Comparison of ENCODE assay signal across 32 cellular contexts in genomic region chr7:2379821-2380450, GRCh38. TPM values are rescaled to one million over a fixed set of nuclear protein-coding genes. Genes with fewer than 3 reads are reported as not detected.
DNase-seq lines count a peak whose midpoint lies in the region; ATAC-seq and TF ChIP-seq lines count a peak whose summit lies in the region.
"Had no signal": no experiment of that assay in that cellular context is flagged by ENCODE, and none has a peak within 500 bp of the region (broad histone marks: within the 10 kb centered on the region; RNA-seq: fewer than 3 reads in every experiment).

No MANE protein-coding gene starts in this region.

- H3K4me3 Mint-ChIP-seq in central memory CD8-positive, alpha-beta T cell = no peak overlapping the region
- H3K4me3 Mint-ChIP-seq: activated naive CD8-positive, alpha-beta T cell treated with anti-CD3 and anti-CD28 coated beads for 36 hours had no signal

- H3K4me3 ChIP-seq in DND-41 (ENCODE audit: low read depth in 1 of 2, low read length in 2 of 2) (no peak overlapping the region), HEK293 (ENCODE audit: low read depth, low read length) (no peak overlapping the region), osteoblast (ENCODE audit: insufficient read depth, low read length) (no peak overlapping the region)
- H3K4me3 ChIP-seq: BLaER1 treated with 17β-estradiol and CSF1 and Interleukin-3, amounts not matched to agents 10 nM and 100 nM; GM23248; neural progenitor cell; sigmoid colon; SJCRH30; tibial artery had no signal

- H3K79me2 ChIP-seq in DND-41 (ENCODE audit: insufficient read depth, low read length) (peaks cover 23% of the 10 kb centered on the region), osteoblast (ENCODE audit: insufficient read depth, low read length) (peaks cover 37% of the 10 kb centered on the region)

- no peak overlapping the region for H3K4me2 ChIP-seq in DND-41 (ENCODE audit: insufficient read depth, low read length)
- H3K4me2 ChIP-seq in osteoblast (ENCODE audit: insufficient read depth, low read length) = no peak overlapping the region
- H3K4me2 ChIP-seq: BLaER1 treated with 17β-estradiol and CSF1 and Interleukin-3, amounts not matched to agents 10 nM and 100 nM; neural progenitor cell had no signal

- H3K36me3 ChIP-seq in DND-41 (ENCODE audit: insufficient read depth, low read length) (peaks cover 76% of the 10 kb centered on the region), HEK293 (ENCODE audit: control insufficient read depth in 2 of 2, insufficient read depth in 1 of 2, low read length in 2 of 2) (peaks cover 8 to 73% of the 10 kb centered on the region in 2 experiments), osteoblast (ENCODE audit: insufficient read depth, low read length) (peaks cover 62% of the 10 kb centered on the region)
- H3K36me3 ChIP-seq: neural progenitor cell had no signal

- ATAC-seq in DND-41 (ENCODE audit: insufficient read depth, low read depth) (0 out of 3 replicates have a peak, but pooled peaks have one; percentile 8), HG03159 (IDR thresholded peaks at IDR 0.05; ENCODE audit: unreplicated experiment) (no peak)
- ATAC-seq in central memory CD8-positive, alpha-beta T cell (replicated peaks; ENCODE audit: extremely low read depth, poor library complexity, severe bottlenecking) = no peak

- H4K20me1 ChIP-seq in DND-41 (ENCODE audit: insufficient read depth, low read length) = peaks cover 56% of the 10 kb centered on the region
- peaks cover 44% of the 10 kb centered on the region for H4K20me1 ChIP-seq in osteoblast (ENCODE audit: insufficient read depth, low read length)

- no peak for TF ChIP-seq CTCF in DND-41 (IDR thresholded peaks at IDR 0.05; ENCODE audit: borderline replicate concordance, extremely low read depth, low read length, poor library complexity, severe bottlenecking)
- TF ChIP-seq CTCF in HEK293 (tag by site-specific recombination; IDR thresholded peaks at IDR 0.05) = no peak
- no peak for TF ChIP-seq CTCF in osteoblast (IDR thresholded peaks at IDR 0.05; ENCODE audit: extremely low read depth, low read depth, low read length)

- no peaks in the 10 kb centered on the region for H3K27me3 Mint-ChIP-seq in central memory CD8-positive, alpha-beta T cell
- H3K27me3 Mint-ChIP-seq: activated naive CD8-positive, alpha-beta T cell treated with anti-CD3 and anti-CD28 coated beads for 36 hours; progenitor cell of endocrine pancreas had no signal

- H3K36me3 Mint-ChIP-seq in central memory CD8-positive, alpha-beta T cell (ENCODE audit: insufficient read depth) = peaks cover 55% of the 10 kb centered on the region

- H3K27ac Mint-ChIP-seq in central memory CD8-positive, alpha-beta T cell (ENCODE audit: low read depth) = peak overlapping the region; percentile 36
- H3K27ac Mint-ChIP-seq: activated naive CD8-positive, alpha-beta T cell treated with anti-CD3 and anti-CD28 coated beads for 36 hours; neural progenitor cell; progenitor cell of endocrine pancreas had no signal

- POLR2A ChIA-PET in HEK293 (lab: Yijun Ruan, JAX) = no interaction called here

- no peaks in the 10 kb centered on the region for H3K9me3 Mint-ChIP-seq in central memory CD8-positive, alpha-beta T cell
- H3K9me3 Mint-ChIP-seq: activated naive CD8-positive, alpha-beta T cell treated with anti-CD3 and anti-CD28 coated beads for 36 hours; neural progenitor cell had no signal

- H3K27ac ChIP-seq in DND-41 (ENCODE audit: low read length) (no peak overlapping the region), HEK293 (ENCODE audit: extremely low read depth, low read depth, low read length) (no peak overlapping the region), osteoblast (ENCODE audit: low read depth, low read length) (no peak overlapping the region)
- H3K27ac ChIP-seq: BLaER1 treated with 17β-estradiol and CSF1 and Interleukin-3, amounts not matched to agents 10 nM and 100 nM; GM23248; neural progenitor cell; sigmoid colon; SJCRH30; tibial artery; VCaP had no signal

- peaks cover 13% of the 10 kb centered on the region for H3K4me1 Mint-ChIP-seq in central memory CD8-positive, alpha-beta T cell
- H3K4me1 Mint-ChIP-seq: neural progenitor cell had no signal

- H3K4me1 ChIP-seq in DND-41 (ENCODE audit: insufficient read depth, low read length) (no peaks in the 10 kb centered on the region), HEK293 (ENCODE audit: control insufficient read depth, insufficient read depth, low read length) (no peaks in the 10 kb centered on the region), osteoblast (ENCODE audit: insufficient read depth, low read length) (no peaks in the 10 kb centered on the region)
- H3K4me1 ChIP-seq: neural progenitor cell, sigmoid colon, SJCRH30, tibial artery had no signal

- CTCF ChIA-PET in HEK293 (lab: Yijun Ruan, JAX) = no interaction called here

- H3K9me3 ChIP-seq in DND-41 (ENCODE audit: insufficient read depth, low read length, severe bottlenecking) = no peaks in the 10 kb centered on the region
- H3K9me3 ChIP-seq in HEK293 (ENCODE audit: control insufficient read depth, insufficient read depth, low read depth, low read length) = no peaks in the 10 kb centered on the region
- H3K9me3 ChIP-seq in osteoblast (ENCODE audit: low read depth, low read length) = no peaks in the 10 kb centered on the region
- H3K9me3 ChIP-seq: BLaER1 treated with 17β-estradiol and CSF1 and Interleukin-3, amounts not matched to agents 10 nM and 100 nM; sigmoid colon; SJCRH30; tibial artery had no signal

- no peak overlapping the region for H3K9ac ChIP-seq in DND-41 (ENCODE audit: low read depth, low read length)
- H3K9ac ChIP-seq: BLaER1 treated with 17β-estradiol and CSF1 and Interleukin-3, amounts not matched to agents 10 nM and 100 nM; GM23248; neural progenitor cell had no signal

- H2AFZ ChIP-seq in DND-41 (ENCODE audit: low read depth, low read length) (no peak overlapping the region), osteoblast (ENCODE audit: low read length) (no peak overlapping the region)
- H2AFZ ChIP-seq: GM23248, neural progenitor cell had no signal

- DNase-seq in DND-41 = no peak
- no peak for DNase-seq in central memory CD8-positive, alpha-beta T cell (ENCODE audit: low spot score in 2 of 2)
- DNase-seq in osteoblast (ENCODE audit: insufficient read length, low spot score, missing footprints) = peak; percentile 86
- no peak for DNase-seq in foreskin melanocyte
- no peak for DNase-seq in COLO829 (ENCODE audit: low spot score)
- DNase-seq: activated CD4-positive, alpha-beta T cell treated with anti-CD3 and anti-CD28 coated beads for 48 hours; activated CD8-positive, alpha-beta memory T cell treated with anti-CD3 and anti-CD28 coated beads for 24 hours; activated effector memory CD4-positive, alpha-beta T cell treated with anti-CD3 and anti-CD28 coated beads, Interleukin-2, amount 50 U/mL, for 16 hours; activated naive CD8-positive, alpha-beta T cell treated with anti-CD3 and anti-CD28 coated beads for 36 hours; activated T-cell treated with anti-CD3 and anti-CD28 coated beads for 4 hours; anterior cingulate cortex; DMS79 treated with DMSO at 0.1 percent for 48 hours; GM23248; hippocampal formation; MM.1S; NCI-H1436; NCI-H2081; NCI-H226; NCI-H69; sigmoid colon; SJCRH30; stimulated activated CD4-positive, alpha-beta T cell treated with anti-CD3 and anti-CD28 coated beads, Interleukin-12 subunit alpha, Interleukin-12 subunit beta, amount 100 ng/mL, for 4 hours; stimulated activated CD4-positive, alpha-beta T cell treated with anti-CD3 and anti-CD28 coated beads, Interleukin-2, amount 100 ng/mL, for 48 hours; SW 1271; T-helper 9 cell; tibial artery had no signal

- no peaks in the 10 kb centered on the region for H3K27me3 ChIP-seq in DND-41 (ENCODE audit: insufficient read depth, low read length, poor library complexity)
- H3K27me3 ChIP-seq in osteoblast (ENCODE audit: insufficient read depth, low read length) = no peaks in the 10 kb centered on the region
- H3K27me3 ChIP-seq: BLaER1 treated with 17β-estradiol and CSF1 and Interleukin-3, amounts not matched to agents 10 nM and 100 nM; neural progenitor cell; sigmoid colon; SJCRH30; tibial artery had no signal

TF ChIP-seq in HEK293, 187 proteins besides CTCF, POLR2A, EP300 and RAD21:
- TF ChIP-seq ZNF600 (tag by site-specific recombination; IDR thresholded peaks at IDR 0.05) = peak; percentile 49; the same call in 1 of the 2 replicates
- no peak for TF ChIP-seq ZNF266 (tag by site-specific recombination; IDR thresholded peaks at IDR 0.05; ENCODE audit: low read depth)

RNA-seq across cellular contexts. Expression of gene CHST12, which starts 23.5 kb away (rescaled TPM):
- total RNA-seq in osteoblast = 3.8 and 4.0 TPM in 2 replicates

RNA-seq across cellular contexts. Expression of gene EIF3B, which starts 25.3 kb away (rescaled TPM):
- 151 and 176 TPM in 2 replicates for total RNA-seq in osteoblast
